8 cellular contexts compared by ENCODE assay signal in the genomic region with DNA sequence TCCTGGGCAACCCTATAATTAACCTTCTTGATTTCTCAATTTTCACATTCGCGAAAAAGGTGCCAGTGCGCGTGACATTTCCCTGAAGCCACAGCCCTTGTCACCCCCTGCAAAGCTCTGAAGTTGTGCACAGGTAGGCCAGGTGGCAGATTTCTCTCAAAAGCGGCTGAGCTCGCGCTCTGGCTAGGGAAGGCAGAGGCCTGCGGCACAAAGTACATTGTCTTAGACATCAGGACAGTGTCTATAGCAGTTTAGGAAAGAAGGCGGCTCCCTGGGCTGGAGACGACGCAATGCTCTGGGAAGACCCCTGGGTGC. TPM values are rescaled to one million over a fixed set of nuclear protein-coding genes. Genes with fewer than 3 reads are reported as not detected.
DNase-seq lines count a peak whose midpoint lies in the region; ATAC-seq and TF ChIP-seq lines count a peak whose summit lies in the region.

No MANE protein-coding gene starts in this region.

- H3K9ac ChIP-seq in mammary epithelial cell (ENCODE audit: insufficient read depth, low read length) (peak overlapping the region; percentile 66), mucosa of stomach (ENCODE audit: low read length) (peak overlapping the region; percentile 63)

- TSS peak; percentile 86 for BruUV-seq in mammary epithelial cell (replicated peaks; lab: Mats Ljungman, UMichigan)

- H4K20me1 ChIP-seq in mammary epithelial cell (ENCODE audit: insufficient read depth, low read length), result no peaks in the 10 kb centered on the region

- H3K4me3 ChIP-seq in mammary epithelial cell (replicated peaks in 1 of 3; ENCODE audit: insufficient read depth in 1 of 3, low read depth in 2 of 3, low read length in 3 of 3), result peak overlapping the region; percentile 50 to 80 (median 70)
- H3K4me3 ChIP-seq in mucosa of stomach (ENCODE audit: low read length), result peak overlapping the region; percentile 63

- H3K36me3 Mint-ChIP-seq in activated naive CD4-positive, alpha-beta T cell treated with anti-CD3 and anti-CD28 coated beads, Interleukin-2, amount 10 ng/mL, durations not matched to agents 7 days and 5 days, result peaks cover 38% of the 10 kb centered on the region
- peaks cover 10% of the 10 kb centered on the region for H3K36me3 Mint-ChIP-seq in IgD-negative memory B cell

- H3K9me3 Mint-ChIP-seq in activated naive CD4-positive, alpha-beta T cell treated with anti-CD3 and anti-CD28 coated beads, Interleukin-2, amount 10 ng/mL, durations not matched to agents 7 days and 5 days, result peaks cover 32% of the 10 kb centered on the region
- peaks cover 0 to 2% (median 0%) of the 10 kb centered on the region in 3 donors for H3K9me3 Mint-ChIP-seq in IgD-negative memory B cell

- peak overlapping the region; percentile 78 for H3K4me2 ChIP-seq in mammary epithelial cell (ENCODE audit: insufficient read depth, low read depth, low read length)

- dilution Hi-C loops in mammary epithelial cell (cut with HindIII; ENCODE audit: low sequenced_read_pairs), result no loop called here

- peaks cover 40% of the 10 kb centered on the region for H3K4me1 Mint-ChIP-seq in activated naive CD4-positive, alpha-beta T cell treated with anti-CD3 and anti-CD28 coated beads, Interleukin-2, amount 10 ng/mL, durations not matched to agents 7 days and 5 days
- peaks cover 30 to 36% (median 36%) of the 10 kb centered on the region in 3 donors for H3K4me1 Mint-ChIP-seq in IgD-negative memory B cell

- H3K9me3 ChIP-seq in mammary epithelial cell (replicated peaks; ENCODE audit: insufficient read depth, low read length) (no peaks in the 10 kb centered on the region), mucosa of stomach (ENCODE audit: control insufficient read depth, low read length) (no peaks in the 10 kb centered on the region)

- no peaks in the 10 kb centered on the region for H3K27me3 Mint-ChIP-seq in activated naive CD4-positive, alpha-beta T cell treated with anti-CD3 and anti-CD28 coated beads, Interleukin-2, amount 10 ng/mL, durations not matched to agents 7 days and 5 days
- H3K27me3 Mint-ChIP-seq in IgD-negative memory B cell, result peaks cover 2% of the 10 kb centered on the region

- CTCF ChIA-PET in activated naive CD4-positive, alpha-beta T cell treated with anti-CD3 and anti-CD28 coated beads, Interleukin-2, amount 10 ng/mL, durations not matched to agents 7 days and 5 days (lab: Charles Lee), result interaction anchor here (1.0 kb wide), 1 partner anchor 41 kb away, joined by 4 read pairs; no protein-coding TSS in a partner anchor
- CTCF ChIA-PET in mammary epithelial cell (lab: Charles Lee; ENCODE audit: low non-redundant PET), result no interaction called here

- DNase-seq in activated naive CD4-positive, alpha-beta T cell treated with anti-CD3 and anti-CD28 coated beads, Interleukin-2, amount 10 ng/mL, durations not matched to agents 7 days and 5 days, result no peak
- DNase-seq in activated naive CD4-positive, alpha-beta T cell treated with anti-CD3 and anti-CD28 coated beads, Interleukin-2, amount 50 U/mL, for 16 hours, result no peak
- DNase-seq in mammary epithelial cell (no peak), GM10266 (ENCODE audit: extremely low spot score) (no peak)

- peak overlapping the region; percentile 94 for H3K4me3 Mint-ChIP-seq in activated naive CD4-positive, alpha-beta T cell treated with anti-CD3 and anti-CD28 coated beads, Interleukin-2, amount 10 ng/mL, durations not matched to agents 7 days and 5 days
- H3K4me3 Mint-ChIP-seq in IgD-negative memory B cell, result peak overlapping the region; percentile 84 to 100 (median 98)

- peak overlapping the region; percentile 90 for H3K27ac Mint-ChIP-seq in activated naive CD4-positive, alpha-beta T cell treated with anti-CD3 and anti-CD28 coated beads, Interleukin-2, amount 10 ng/mL, durations not matched to agents 7 days and 5 days
- H3K27ac Mint-ChIP-seq in IgD-negative memory B cell, result peak overlapping the region; percentile 6 to 91 (median 91)

- H3K27me3 ChIP-seq in mammary epithelial cell (ENCODE audit: insufficient read depth, low read length) (no peaks in the 10 kb centered on the region), mucosa of stomach (ENCODE audit: control insufficient read depth, insufficient read depth, low read length) (no peaks in the 10 kb centered on the region)

- peaks cover 20% of the 10 kb centered on the region for H3K79me2 ChIP-seq in mammary epithelial cell (ENCODE audit: insufficient read depth, low read length)

- H2AFZ ChIP-seq in mammary epithelial cell (ENCODE audit: low read depth, low read length), result peak overlapping the region; percentile 88

- peaks cover 8% of the 10 kb centered on the region for H3K4me1 ChIP-seq in mammary epithelial cell (ENCODE audit: insufficient read depth, low read length)
- H3K4me1 ChIP-seq in mucosa of stomach (ENCODE audit: control insufficient read depth, insufficient read depth, low read length), result peaks cover 11% of the 10 kb centered on the region

- no peak for TF ChIP-seq CTCF in mammary epithelial cell (conservative IDR thresholded peaks at IDR 0.05 in 1 of 2, IDR thresholded peaks at IDR 0.05 in 1 of 2; ENCODE audit: extremely low read depth in 1 of 2, insufficient read depth in 1 of 2, low read depth in 1 of 2, low read length in 2 of 2)
- no peak for TF ChIP-seq CTCF in GM10266 (IDR thresholded peaks at IDR 0.05; ENCODE audit: control insufficient read depth, insufficient read depth, low read depth, missing control alignments)

- H3K27ac ChIP-seq in mammary epithelial cell (ENCODE audit: insufficient read depth, low read depth, low read length), result peak overlapping the region; percentile 63

- in situ Hi-C loops in mammary epithelial cell (cut with MboI; ENCODE audit: low sequenced_read_pairs in 2 of 2), result no loop called here

- ATAC-seq in GM21360 (IDR thresholded peaks at IDR 0.05; ENCODE audit: unreplicated experiment), result no peak
- no peak for ATAC-seq in GM18870 (IDR thresholded peaks at IDR 0.05; ENCODE audit: unreplicated experiment)

- 7% methylated on average over 3 of the region's 11 CpGs for WGBS in mammary epithelial cell (ENCODE audit: low coverage, missing lambda C conversion rate)

- H3K36me3 ChIP-seq in mammary epithelial cell (ENCODE audit: insufficient read depth, low read length) (no peaks in the 10 kb centered on the region), mucosa of stomach (ENCODE audit: control insufficient read depth, insufficient read depth, low read length) (no peaks in the 10 kb centered on the region)

- intact Hi-C loops in mammary epithelial cell (cut with micrococcal nuclease), result loop anchor here (1.0 to 5.0 kb wide), 6 partner anchors 44 to 181 kb away; a partner anchor contains a TSS

RNA-seq across cellular contexts. Expression of a gene that starts 42.9 kb away (rescaled TPM):
- 7.2 TPM for polyA plus RNA-seq in IgD-negative memory B cell
- total RNA-seq in mammary epithelial cell, result 1 to 10 TPM; 3.1 to 7.2 TPM
- 1.2 TPM for polyA plus RNA-seq in mammary epithelial cell
- 3.3 TPM for polyA minus RNA-seq in mammary epithelial cell

RNA-seq across cellular contexts. Expression of a gene that starts 45.7 kb away (rescaled TPM):
- polyA plus RNA-seq in IgD-negative memory B cell (24.5 TPM), mammary epithelial cell (2.3 TPM)
- 10 to 100 TPM in 1 of 2 donors, 1 to 10 TPM in 1; 9.9 to 20.7 TPM for total RNA-seq in mammary epithelial cell
- 21.8 TPM for polyA minus RNA-seq in mammary epithelial cell
